8 cellular contexts compared by ENCODE assay signal in genomic region chr18:30970201-30970816, GRCh38.
A peak's percentile ranks its signal among the peaks of the same experiment; 100 is the strongest.
DNase-seq lines count a peak whose midpoint lies in the region; ATAC-seq and TF ChIP-seq lines count a peak whose summit lies in the region.

No MANE protein-coding gene starts in this region.

- H3K4me1 Mint-ChIP-seq in CD4-positive, alpha-beta T cell (ENCODE audit: low read depth), result no peaks in the 10 kb centered on the region

- no peak overlapping the region for H3K27ac ChIP-seq in CD4-positive, alpha-beta T cell (ENCODE audit: low read depth, low read length)

- peak; percentile 41 for TF ChIP-seq CTCF in CD4-positive, alpha-beta T cell (IDR thresholded peaks at IDR 0.05)

- no peak for DNase-seq in CD4-positive, alpha-beta T cell
- peak; percentile 32 to 44 for DNase-seq in Kasumi-1 (lab: John Stamatoyannopoulos, UW)
- peak; percentile 62 for DNase-seq in SK-MEL-5 (ENCODE audit: low read depth, low spot score)
- DNase-seq in inferior parietal cortex (ENCODE audit: extremely low spot score), result peak; percentile 61
- no peak for DNase-seq in effector CD4-positive, alpha-beta T cell
- DNase-seq in NK-92 treated with Interleukin-12 subunit alpha and Interleukin-12 subunit beta, amount 100 ng/mL, for 24 hours (lab: John Stamatoyannopoulos, UW), result no peak
- no peak for DNase-seq in NCI-H128 (lab: John Stamatoyannopoulos, UW; ENCODE audit: unreplicated experiment)

- H3K27ac Mint-ChIP-seq in CD4-positive, alpha-beta T cell, result no peak overlapping the region

- no peak for TF ChIP-seq POLR2A in GM18505 (IDR thresholded peaks at IDR 0.05; ENCODE audit: borderline replicate concordance, extremely low read depth, insufficient read depth, insufficient read length)

- no peaks in the 10 kb centered on the region for H3K36me3 Mint-ChIP-seq in CD4-positive, alpha-beta T cell (ENCODE audit: low read depth)

- CTCF ChIA-PET in CD4-positive, alpha-beta T cell (lab: Charles Lee), result no interaction called here

- no peaks in the 10 kb centered on the region for H3K9me3 ChIP-seq in CD4-positive, alpha-beta T cell (ENCODE audit: control insufficient read depth, low read length)

- H3K27me3 Mint-ChIP-seq in CD4-positive, alpha-beta T cell, result no peaks in the 10 kb centered on the region

- intact Hi-C loops in CD4-positive, alpha-beta T cell (cut with DNase I, micrococcal nuclease), result no loop called here

- in situ Hi-C loops in SK-MEL-5 (cut with HindIII; ENCODE audit: low pct_unique_long_range_greater_than_20kb, low sequenced_read_pairs), result no loop called here

- ATAC-seq in CD4-positive, alpha-beta T cell (ENCODE audit: poor library complexity), result no peak
- no peak for ATAC-seq in GM18505 (IDR thresholded peaks at IDR 0.05; ENCODE audit: unreplicated experiment)

- H3K4me3 Mint-ChIP-seq in CD4-positive, alpha-beta T cell, result no peak overlapping the region

- no peaks in the 10 kb centered on the region for H3K27me3 ChIP-seq in CD4-positive, alpha-beta T cell (ENCODE audit: control insufficient read depth, insufficient read depth, low read length)

- POLR2A ChIA-PET in CD4-positive, alpha-beta T cell (lab: Charles Lee), result interaction anchor here (1.6 kb wide), 1 partner anchor 586 kb away, joined by 3 read pairs; no protein-coding TSS in a partner anchor

- no peaks in the 10 kb centered on the region for H3K9me3 Mint-ChIP-seq in CD4-positive, alpha-beta T cell

Comparison
In these comparisons a context has a peak if more than half of its experiments do, and no peak if none do; other contexts are left out.
1. DNase-seq: peak in Kasumi-1 (2 of 2), SK-MEL-5 (single experiment) and inferior parietal cortex (single experiment); none in CD4-positive, alpha-beta T cell (0 of 10), effector CD4-positive, alpha-beta T cell (single experiment), NK-92 treated with Interleukin-12 subunit alpha and Interleukin-12 subunit beta, amount 100 ng/mL, for 24 hours (single experiment) and NCI-H128 (single experiment).